In genomic region chr9:133344979-133345378, GRCh38 we compare ENCODE assay signal across 32 cellular contexts.
"Had no signal": no experiment of that assay in that cellular context is flagged by ENCODE, and none has a peak within 500 bp of the region (broad histone marks: within the 10 kb centered on the region; RNA-seq: fewer than 3 reads in every experiment).

No MANE protein-coding gene starts in this region.

- H3K27ac Mint-ChIP-seq: activated CD4-positive, alpha-beta memory T cell treated with anti-CD3 and anti-CD28 coated beads for 36 hours; activated CD4-positive, alpha-beta T cell treated with anti-CD3 and anti-CD28 coated beads for 36 hours; activated CD4-positive, alpha-beta T cell treated with anti-CD3 and anti-CD28 coated beads, Interleukin-2, amount 10 ng/mL, durations not matched to agents 24 days and 14 days; activated CD8-positive, alpha-beta memory T cell treated with anti-CD3 and anti-CD28 coated beads, Interleukin-2, amount 10 ng/mL, durations not matched to agents 7 days and 5 days; activated CD8-positive, alpha-beta T cell treated with anti-CD3 and anti-CD28 coated beads, Interleukin-2, amount 10 ng/mL, durations not matched to agents 7 days and 5 days; activated naive CD4-positive, alpha-beta T cell treated with anti-CD3 and anti-CD28 coated beads for 36 hours; activated naive CD4-positive, alpha-beta T cell treated with anti-CD3 and anti-CD28 coated beads, Interleukin-2, amount 50 U/mL, for 24 hours; activated naive CD8-positive, alpha-beta T cell treated with anti-CD3 and anti-CD28 coated beads for 36 hours; activated naive CD8-positive, alpha-beta T cell treated with anti-CD3 and anti-CD28 coated beads, Interleukin-2, amount 50 U/mL, for 24 hours; activated T-helper 1 cell treated with anti-CD3 and anti-CD28 coated beads, Interleukin-12 subunit alpha, Interleukin-12 subunit beta, Interleukin-2, Interleukin-4 antibody, amounts not matched to agents 30 ng/mL and 10 ng/mL and 1 ng/mL, durations not matched to agents 14 hours and 24 hours and 36 hours; activated T-helper 2 cell treated with anti-CD3 and anti-CD28 coated beads, Interferon-gamma antibody, Interleukin-2, Interleukin-4, amounts not matched to agents 10 μg/mL and 5 μg/mL and 100 μg/mL, durations not matched to agents 14 hours and 24 hours and 36 hours; T-helper 17 cell; T-helper 2 cell treated with Interferon-gamma antibody and Interleukin-4, amounts not matched to agents 5 μg/mL and 100 μg/mL, for 36 hours had no signal

- H3K27me3 ChIP-seq: adrenal gland, body of pancreas had no signal

- H3K9me3 ChIP-seq: adrenal gland, body of pancreas had no signal

- H3K27me3 Mint-ChIP-seq: activated CD4-positive, alpha-beta memory T cell treated with anti-CD3 and anti-CD28 coated beads for 36 hours; activated CD4-positive, alpha-beta T cell treated with anti-CD3 and anti-CD28 coated beads for 36 hours; activated CD8-positive, alpha-beta memory T cell treated with anti-CD3 and anti-CD28 coated beads, Interleukin-2, amount 10 ng/mL, durations not matched to agents 7 days and 5 days; activated naive CD4-positive, alpha-beta T cell treated with anti-CD3 and anti-CD28 coated beads, Interleukin-2, amount 50 U/mL, for 24 hours; T-helper 17 cell had no signal

- DNase-seq: activated CD4-positive, alpha-beta memory T cell treated with anti-CD3 and anti-CD28 coated beads for 36 hours; activated CD4-positive, alpha-beta T cell treated with anti-CD3 and anti-CD28 coated beads for 36 hours; activated CD4-positive, alpha-beta T cell treated with anti-CD3 and anti-CD28 coated beads, Interleukin-2, amount 10 ng/mL, durations not matched to agents 24 days and 14 days; activated CD4-positive, CD25-positive, alpha-beta regulatory T cell; activated CD4-positive, CD25-positive, alpha-beta regulatory T cell treated with anti-CD3 and anti-CD28 coated beads, Interleukin-2, amount 50 U/mL, for 72 hours; activated CD8-positive, alpha-beta memory T cell treated with anti-CD3 and anti-CD28 coated beads, Interleukin-2, amount 10 ng/mL, durations not matched to agents 7 days and 5 days; activated CD8-positive, alpha-beta memory T cell treated with anti-CD3 and anti-CD28 coated beads, Interleukin-2, amount 50 U/mL, for 4 hours; activated CD8-positive, alpha-beta T cell treated with anti-CD3 and anti-CD28 coated beads, Interleukin-2, amount 10 ng/mL, durations not matched to agents 7 days and 5 days; activated effector memory CD4-positive, alpha-beta T cell treated with anti-CD3 and anti-CD28 coated beads, Interleukin-2, amount 50 U/mL, for 16 hours; activated naive CD4-positive, alpha-beta T cell treated with anti-CD3 and anti-CD28 coated beads for 36 hours; activated naive CD8-positive, alpha-beta T cell treated with anti-CD3 and anti-CD28 coated beads for 36 hours; activated naive CD8-positive, alpha-beta T cell treated with anti-CD3 and anti-CD28 coated beads, Interleukin-2, amount 50 U/mL, for 24 hours; activated T-cell treated with anti-CD3 and anti-CD28 coated beads, Interleukin-2, amount 50 U/mL, for 1 hour; activated T-cell treated with anti-CD3 and anti-CD28 coated beads, Interleukin-2, amount 50 U/mL, for 48 hours; amygdala; aorta; body of pancreas; caudate nucleus; cortex of kidney; dermis blood vessel endothelial cell; effector CD8-positive, alpha-beta T cell; foreskin fibroblast; head of caudate nucleus; T-helper 1 cell; T-helper 17 cell; T1000 had no signal

- ATAC-seq: activated CD4-positive, alpha-beta T cell treated with anti-CD3 and anti-CD28 coated beads for 36 hours; activated CD8-positive, alpha-beta memory T cell treated with anti-CD3 and anti-CD28 coated beads, Interleukin-2, amount 10 ng/mL, durations not matched to agents 7 days and 5 days; activated CD8-positive, alpha-beta T cell treated with anti-CD3 and anti-CD28 coated beads, Interleukin-2, amount 10 ng/mL, durations not matched to agents 7 days and 5 days; activated naive CD8-positive, alpha-beta T cell treated with anti-CD3 and anti-CD28 coated beads, Interleukin-2, amount 50 U/mL, for 24 hours; body of pancreas; esophagus mucosa; T-helper 17 cell had no signal

- H3K4me3 ChIP-seq: adrenal gland, body of pancreas had no signal

- H3K9me3 Mint-ChIP-seq: activated CD4-positive, alpha-beta memory T cell treated with anti-CD3 and anti-CD28 coated beads for 36 hours; activated CD4-positive, alpha-beta T cell treated with anti-CD3 and anti-CD28 coated beads, Interleukin-2, amount 10 ng/mL, durations not matched to agents 24 days and 14 days; activated naive CD4-positive, alpha-beta T cell treated with anti-CD3 and anti-CD28 coated beads for 36 hours; activated naive CD4-positive, alpha-beta T cell treated with anti-CD3 and anti-CD28 coated beads, Interleukin-2, amount 50 U/mL, for 24 hours; activated naive CD8-positive, alpha-beta T cell treated with anti-CD3 and anti-CD28 coated beads for 36 hours; activated naive CD8-positive, alpha-beta T cell treated with anti-CD3 and anti-CD28 coated beads, Interleukin-2, amount 50 U/mL, for 24 hours; activated T-helper 1 cell treated with anti-CD3 and anti-CD28 coated beads, Interleukin-12 subunit alpha, Interleukin-12 subunit beta, Interleukin-2, Interleukin-4 antibody, amounts not matched to agents 30 ng/mL and 10 ng/mL and 1 ng/mL, durations not matched to agents 14 hours and 24 hours and 36 hours; activated T-helper 2 cell treated with anti-CD3 and anti-CD28 coated beads, Interferon-gamma antibody, Interleukin-2, Interleukin-4, amounts not matched to agents 10 μg/mL and 5 μg/mL and 100 μg/mL, durations not matched to agents 14 hours and 24 hours and 36 hours; T-helper 2 cell treated with Interferon-gamma antibody and Interleukin-4, amounts not matched to agents 5 μg/mL and 100 μg/mL, for 36 hours had no signal

- H3K27ac ChIP-seq: adrenal gland, body of pancreas had no signal

- H3K4me3 Mint-ChIP-seq: activated CD4-positive, alpha-beta memory T cell treated with anti-CD3 and anti-CD28 coated beads for 36 hours; activated CD4-positive, alpha-beta T cell treated with anti-CD3 and anti-CD28 coated beads for 36 hours; activated CD4-positive, alpha-beta T cell treated with anti-CD3 and anti-CD28 coated beads, Interleukin-2, amount 10 ng/mL, durations not matched to agents 24 days and 14 days; activated CD8-positive, alpha-beta memory T cell treated with anti-CD3 and anti-CD28 coated beads, Interleukin-2, amount 10 ng/mL, durations not matched to agents 7 days and 5 days; activated CD8-positive, alpha-beta T cell treated with anti-CD3 and anti-CD28 coated beads, Interleukin-2, amount 10 ng/mL, durations not matched to agents 7 days and 5 days; activated naive CD4-positive, alpha-beta T cell treated with anti-CD3 and anti-CD28 coated beads for 36 hours; activated naive CD4-positive, alpha-beta T cell treated with anti-CD3 and anti-CD28 coated beads, Interleukin-2, amount 50 U/mL, for 24 hours; activated naive CD8-positive, alpha-beta T cell treated with anti-CD3 and anti-CD28 coated beads for 36 hours; activated naive CD8-positive, alpha-beta T cell treated with anti-CD3 and anti-CD28 coated beads, Interleukin-2, amount 50 U/mL, for 24 hours; activated T-helper 1 cell treated with anti-CD3 and anti-CD28 coated beads, Interleukin-12 subunit alpha, Interleukin-12 subunit beta, Interleukin-2, Interleukin-4 antibody, amounts not matched to agents 30 ng/mL and 10 ng/mL and 1 ng/mL, durations not matched to agents 14 hours and 24 hours and 36 hours; T-helper 17 cell; T-helper 2 cell treated with Interferon-gamma antibody and Interleukin-4, amounts not matched to agents 5 μg/mL and 100 μg/mL, for 36 hours had no signal
